ENCODE assay signal across 17 cellular contexts in genomic region chr14:103448097-103448496, GRCh38.
A peak's percentile ranks its signal among the peaks of the same experiment; 100 is the strongest.
DNase-seq lines count a peak whose midpoint lies in the region; ATAC-seq and TF ChIP-seq lines count a peak whose summit lies in the region.
"Had no signal": no experiment of that assay in that cellular context is flagged by ENCODE, and none has a peak within 500 bp of the region (broad histone marks: within the 10 kb centered on the region; RNA-seq: fewer than 3 reads in every experiment).

No MANE protein-coding gene starts in this region.

- no peaks in the 10 kb centered on the region for H3K36me3 ChIP-seq in right atrium auricular region
- H3K36me3 ChIP-seq in left ventricle myocardium inferior: peaks cover 12% of the 10 kb centered on the region

- intact Hi-C loops in left ventricle myocardium inferior (cut with micrococcal nuclease) (loop anchor here (10.0 kb wide), 1 partner anchor 53 kb away; no protein-coding TSS in a partner anchor), Calu3 (cut with micrococcal nuclease; ENCODE audit: unreplicated experiment) (no loop called here)

- no peak for DNase-seq in right atrium auricular region (ENCODE audit: low spot score)
- no peak for DNase-seq in left ventricle myocardium inferior
- DNase-seq in WTC11 (ENCODE audit: low spot score): no peak
- peak; percentile 16 for DNase-seq in glomerular visceral epithelial cell (ENCODE audit: extremely low spot score)
- no peak for DNase-seq in Calu3
- no peak for DNase-seq in epidermal melanocyte (ENCODE audit: insufficient read length, low spot score)
- DNase-seq: activated CD8-positive, alpha-beta T cell treated with anti-CD3 and anti-CD28 coated beads for 36 hours; cortex of kidney; foreskin melanocyte; kidney glomerular epithelial cell; NCI-H1105 treated with DMSO at 0.1 percent for 48 hours; T-cell had no signal

- H3K36me3 Mint-ChIP-seq in WTC11 (peaks cover 8% of the 10 kb centered on the region), Calu3 (ENCODE audit: insufficient read depth, unreplicated experiment) (peaks cover 30% of the 10 kb centered on the region)

- no peak for ATAC-seq in WTC11
- no peak for ATAC-seq in HG03280 (IDR thresholded peaks at IDR 0.05; ENCODE audit: unreplicated experiment)
- no peak for ATAC-seq in GM18873 (IDR thresholded peaks at IDR 0.05; ENCODE audit: low FRiP score, unreplicated experiment)
- ATAC-seq: activated CD8-positive, alpha-beta T cell treated with anti-CD3 and anti-CD28 coated beads for 36 hours; T-cell had no signal

- peak overlapping the region; percentile 37 for H3K27ac Mint-ChIP-seq in WTC11
- no peak overlapping the region for H3K27ac Mint-ChIP-seq in Calu3 (ENCODE audit: unreplicated experiment)
- H3K27ac Mint-ChIP-seq: activated CD8-positive, alpha-beta T cell treated with anti-CD3 and anti-CD28 coated beads for 36 hours; activated naive CD8-positive, alpha-beta T cell had no signal

- POLR2A ChIA-PET in WTC11 (lab: Charles Lee): interaction anchor here (0.6 kb wide), 1 partner anchor 922 kb away, joined by 5 read pairs; no protein-coding TSS in a partner anchor

- no peak overlapping the region for H3K4me3 ChIP-seq in right atrium auricular region
- no peak overlapping the region for H3K4me3 ChIP-seq in left ventricle myocardium inferior

- H3K9me3 Mint-ChIP-seq in WTC11: peaks cover 3% of the 10 kb centered on the region; the same call in 1 of the 2 replicates
- H3K9me3 Mint-ChIP-seq in Calu3 (ENCODE audit: low read depth, unreplicated experiment): no peaks in the 10 kb centered on the region
- H3K9me3 Mint-ChIP-seq: activated CD8-positive, alpha-beta T cell treated with anti-CD3 and anti-CD28 coated beads for 36 hours; T-cell had no signal

- TF ChIP-seq CTCF in right atrium auricular region (IDR thresholded peaks at IDR 0.05): no peak
- no peak for TF ChIP-seq CTCF in left ventricle myocardium inferior (IDR thresholded peaks at IDR 0.05; ENCODE audit: borderline replicate concordance)
- TF ChIP-seq CTCF in WTC11 (IDR thresholded peaks at IDR 0.05): no peak
- TF ChIP-seq CTCF in Calu3 (IDR thresholded peaks at IDR 0.05; ENCODE audit: unreplicated experiment): no peak

- H3K4me1 ChIP-seq in right atrium auricular region (peaks cover 0 to 60% of the 10 kb centered on the region in 2 donors), left ventricle myocardium inferior (peaks cover 82% of the 10 kb centered on the region)

- H3K4me1 Mint-ChIP-seq in WTC11: peaks cover 30% of the 10 kb centered on the region
- H3K4me1 Mint-ChIP-seq in Calu3 (ENCODE audit: low read depth, unreplicated experiment): peaks cover 15% of the 10 kb centered on the region

- H3K27ac ChIP-seq in right atrium auricular region: peak overlapping the region; percentile 67 to 72
- no peak overlapping the region for H3K27ac ChIP-seq in left ventricle myocardium inferior (replicated peaks)
- H3K27ac ChIP-seq: epithelial cell of prostate, VCaP had no signal

- H3K9me3 ChIP-seq in right atrium auricular region (no peaks in the 10 kb centered on the region), left ventricle myocardium inferior (replicated peaks) (no peaks in the 10 kb centered on the region)

- H3K27me3 ChIP-seq in right atrium auricular region: no peaks in the 10 kb centered on the region
- no peaks in the 10 kb centered on the region for H3K27me3 ChIP-seq in left ventricle myocardium inferior (ENCODE audit: low read depth)

- CTCF ChIA-PET in WTC11 (lab: Charles Lee) (interaction anchor here (0.9 to 3.2 kb wide), 3 partner anchors 56 to 71 kb away, joined by 3 to 13 read pairs (median 3); no protein-coding TSS in a partner anchor), Calu3 (lab: Charles Lee) (interaction anchor here (0.6 to 1.2 kb wide), 2 partner anchors 9 to 364 kb away, joined by 3 read pairs; no protein-coding TSS in a partner anchor)

- no peaks in the 10 kb centered on the region for H3K27me3 Mint-ChIP-seq in WTC11 (ENCODE audit: low read depth)
- no peaks in the 10 kb centered on the region for H3K27me3 Mint-ChIP-seq in Calu3 (ENCODE audit: unreplicated experiment)
- H3K27me3 Mint-ChIP-seq: activated CD8-positive, alpha-beta T cell treated with anti-CD3 and anti-CD28 coated beads for 36 hours; activated naive CD8-positive, alpha-beta T cell; T-cell had no signal

- no peak overlapping the region for H3K4me3 Mint-ChIP-seq in WTC11
- H3K4me3 Mint-ChIP-seq in Calu3 (ENCODE audit: low read depth, unreplicated experiment): no peak overlapping the region
- H3K4me3 Mint-ChIP-seq: activated CD8-positive, alpha-beta T cell treated with anti-CD3 and anti-CD28 coated beads for 36 hours; activated naive CD8-positive, alpha-beta T cell; T-cell had no signal

- BruUV-seq in Calu3 (replicated peaks; lab: Mats Ljungman, UMichigan): no TSS peak

TF ChIP-seq in WTC11, 78 proteins besides CTCF, POLR2A, EP300 and RAD21:
- TF ChIP-seq SMAD3 (CRISPR knock-in tag; IDR thresholded peaks at IDR 0.05; ENCODE audit: borderline replicate concordance): no peak
- no peak for TF ChIP-seq MLX (CRISPR knock-in tag; IDR thresholded peaks at IDR 0.05)
